In the genomic region with DNA sequence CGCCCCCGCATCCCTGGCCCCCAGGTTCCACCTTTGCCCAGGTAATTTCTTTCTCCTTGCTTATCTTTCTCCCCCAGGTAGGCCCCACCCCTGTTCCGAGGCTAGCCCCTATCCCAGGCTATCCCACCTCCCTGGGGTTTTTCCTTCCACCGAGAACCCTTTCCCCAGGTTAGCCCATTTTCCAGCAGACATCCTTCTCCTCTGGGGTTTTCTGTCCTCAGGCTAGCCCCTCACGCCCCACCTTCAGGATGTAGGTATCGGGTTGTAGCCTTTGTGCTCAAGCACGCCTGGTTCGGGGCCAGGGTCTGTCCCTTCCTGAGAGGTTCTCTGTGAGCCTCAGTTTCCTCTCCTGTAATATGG, we compare ENCODE assay signal across 1 cellular context.
A peak's percentile ranks its signal among the peaks of the same experiment; 100 is the strongest.
TF ChIP-seq lines count a peak whose summit lies in the region.

No MANE protein-coding gene starts in this region.

TF ChIP-seq in HEK293, 187 proteins besides CTCF, POLR2A, EP300 and RAD21 (continued from another document):
- TF ChIP-seq PATZ1 (tag by site-specific recombination; IDR thresholded peaks at IDR 0.05) (peak; percentile 26; the same call in 1 of the 2 replicates), ZNF354C (tag by site-specific recombination; IDR thresholded peaks at IDR 0.05; ENCODE audit: borderline replicate concordance, low read depth) (no peak), GLIS2 (tag by site-specific recombination; IDR thresholded peaks at IDR 0.05) (no peak), ZSCAN23 (tag by site-specific recombination; IDR thresholded peaks at IDR 0.05) (0 out of 2 replicates have a peak, but pooled peaks have one; percentile 22), ZIC2 (tag by site-specific recombination; IDR thresholded peaks at IDR 0.05) (no peak), ZNF423 (tag by site-specific recombination; IDR thresholded peaks at IDR 0.05) (no peak), SP3 (tag by site-specific recombination; IDR thresholded peaks at IDR 0.05) (no peak), HOXD13 (CRISPR knock-in tag; IDR thresholded peaks at IDR 0.05; ENCODE audit: borderline replicate concordance) (no peak), KLF17 (tag by site-specific recombination; IDR thresholded peaks at IDR 0.05) (0 out of 2 replicates have a peak, but pooled peaks have one; percentile 16), ZNF621 (tag by site-specific recombination; IDR thresholded peaks at IDR 0.05) (no peak), ZNF585B (tag by site-specific recombination; IDR thresholded peaks at IDR 0.05) (no peak), ZNF133 (tag by site-specific recombination; IDR thresholded peaks at IDR 0.05) (no peak), ZNF548 (tag by site-specific recombination; IDR thresholded peaks at IDR 0.05) (no peak), KLF7 (tag by site-specific recombination; IDR thresholded peaks at IDR 0.05; ENCODE audit: borderline replicate concordance) (no peak), ZBTB1 (tag by site-specific recombination; IDR thresholded peaks at IDR 0.05) (no peak), ZXDB (tag by site-specific recombination; IDR thresholded peaks at IDR 0.05) (no peak), ZFHX2 (tag by site-specific recombination; conservative IDR thresholded peaks at IDR 0.05) (no peak), KLF8 (tag by site-specific recombination; IDR thresholded peaks at IDR 0.05) (peak; percentile 57; the same call in 1 of the 2 replicates), ZNF221 (tag by site-specific recombination; IDR thresholded peaks at IDR 0.05; ENCODE audit: borderline replicate concordance) (no peak), ZNF324 (tag by site-specific recombination; IDR thresholded peaks at IDR 0.05) (no peak), ZNF785 (tag by site-specific recombination; IDR thresholded peaks at IDR 0.05) (no peak), ZNF416 (tag by site-specific recombination; IDR thresholded peaks at IDR 0.05) (no peak), KLF1 (tag by site-specific recombination; IDR thresholded peaks at IDR 0.05) (no peak; the same call in 1 of the 2 replicates), HOXC10 (CRISPR knock-in tag; IDR thresholded peaks at IDR 0.05) (no peak), ZNF530 (tag by site-specific recombination; IDR thresholded peaks at IDR 0.05; ENCODE audit: low read depth) (no peak), ELK4 (IDR thresholded peaks at IDR 0.05; ENCODE audit: borderline replicate concordance, low read depth, low read length) (no peak), SP7 (tag by site-specific recombination; IDR thresholded peaks at IDR 0.05) (no peak), ZNF623 (tag by site-specific recombination; IDR thresholded peaks at IDR 0.05) (no peak), ZSCAN30 (tag by site-specific recombination; IDR thresholded peaks at IDR 0.05) (peak; percentile 31; the same call in 1 of the 2 replicates), ZNF157 (tag by site-specific recombination; IDR thresholded peaks at IDR 0.05) (no peak), ZNF362 (tag by site-specific recombination; IDR thresholded peaks at IDR 0.05) (no peak), ZNF660 (tag by site-specific recombination; IDR thresholded peaks at IDR 0.05) (no peak), TRIM28 (IDR thresholded peaks at IDR 0.05; ENCODE audit: borderline replicate concordance, low read length) (no peak), ZNF121 (tag by site-specific recombination; IDR thresholded peaks at IDR 0.05) (no peak), ZNF211 (tag by site-specific recombination; IDR thresholded peaks at IDR 0.05; ENCODE audit: low read depth) (no peak), INSM2 (tag by site-specific recombination; IDR thresholded peaks at IDR 0.05) (no peak), ZNF398 (tag by site-specific recombination; IDR thresholded peaks at IDR 0.05) (no peak)
- TF ChIP-seq, protein P1, sequence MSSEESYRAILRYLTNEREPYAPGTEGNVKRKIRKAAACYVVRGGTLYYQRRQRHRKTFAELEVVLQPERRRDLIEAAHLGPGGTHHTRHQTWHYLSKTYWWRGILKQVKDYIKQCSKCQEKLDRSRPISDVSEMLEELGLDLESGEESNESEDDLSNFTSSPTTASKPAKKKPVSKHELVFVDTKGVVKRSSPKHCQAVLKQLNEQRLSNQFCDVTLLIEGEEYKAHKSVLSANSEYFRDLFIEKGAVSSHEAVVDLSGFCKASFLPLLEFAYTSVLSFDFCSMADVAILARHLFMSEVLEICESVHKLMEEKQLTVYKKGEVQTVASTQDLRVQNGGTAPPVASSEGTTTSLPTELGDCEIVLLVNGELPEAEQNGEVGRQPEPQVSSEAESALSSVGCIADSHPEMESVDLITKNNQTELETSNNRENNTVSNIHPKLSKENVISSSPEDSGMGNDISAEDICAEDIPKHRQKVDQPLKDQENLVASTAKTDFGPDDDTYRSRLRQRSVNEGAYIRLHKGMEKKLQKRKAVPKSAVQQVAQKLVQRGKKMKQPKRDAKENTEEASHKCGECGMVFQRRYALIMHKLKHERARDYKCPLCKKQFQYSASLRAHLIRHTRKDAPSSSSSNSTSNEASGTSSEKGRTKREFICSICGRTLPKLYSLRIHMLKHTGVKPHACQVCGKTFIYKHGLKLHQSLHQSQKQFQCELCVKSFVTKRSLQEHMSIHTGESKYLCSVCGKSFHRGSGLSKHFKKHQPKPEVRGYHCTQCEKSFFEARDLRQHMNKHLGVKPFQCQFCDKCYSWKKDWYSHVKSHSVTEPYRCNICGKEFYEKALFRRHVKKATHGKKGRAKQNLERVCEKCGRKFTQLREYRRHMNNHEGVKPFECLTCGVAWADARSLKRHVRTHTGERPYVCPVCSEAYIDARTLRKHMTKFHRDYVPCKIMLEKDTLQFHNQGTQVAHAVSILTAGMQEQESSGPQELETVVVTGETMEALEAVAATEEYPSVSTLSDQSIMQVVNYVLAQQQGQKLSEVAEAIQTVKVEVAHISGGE (tag by site-specific recombination; conservative IDR thresholded peaks at IDR 0.05; ENCODE audit: low read depth), result no peak
- TF ChIP-seq, protein P2, sequence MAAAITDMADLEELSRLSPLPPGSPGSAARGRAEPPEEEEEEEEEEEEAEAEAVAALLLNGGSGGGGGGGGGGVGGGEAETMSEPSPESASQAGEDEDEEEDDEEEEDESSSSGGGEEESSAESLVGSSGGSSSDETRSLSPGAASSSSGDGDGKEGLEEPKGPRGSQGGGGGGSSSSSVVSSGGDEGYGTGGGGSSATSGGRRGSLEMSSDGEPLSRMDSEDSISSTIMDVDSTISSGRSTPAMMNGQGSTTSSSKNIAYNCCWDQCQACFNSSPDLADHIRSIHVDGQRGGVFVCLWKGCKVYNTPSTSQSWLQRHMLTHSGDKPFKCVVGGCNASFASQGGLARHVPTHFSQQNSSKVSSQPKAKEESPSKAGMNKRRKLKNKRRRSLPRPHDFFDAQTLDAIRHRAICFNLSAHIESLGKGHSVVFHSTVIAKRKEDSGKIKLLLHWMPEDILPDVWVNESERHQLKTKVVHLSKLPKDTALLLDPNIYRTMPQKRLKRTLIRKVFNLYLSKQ (tag by site-specific recombination; IDR thresholded peaks at IDR 0.05; ENCODE audit: borderline replicate concordance), result no peak
- TF ChIP-seq, protein P3, sequence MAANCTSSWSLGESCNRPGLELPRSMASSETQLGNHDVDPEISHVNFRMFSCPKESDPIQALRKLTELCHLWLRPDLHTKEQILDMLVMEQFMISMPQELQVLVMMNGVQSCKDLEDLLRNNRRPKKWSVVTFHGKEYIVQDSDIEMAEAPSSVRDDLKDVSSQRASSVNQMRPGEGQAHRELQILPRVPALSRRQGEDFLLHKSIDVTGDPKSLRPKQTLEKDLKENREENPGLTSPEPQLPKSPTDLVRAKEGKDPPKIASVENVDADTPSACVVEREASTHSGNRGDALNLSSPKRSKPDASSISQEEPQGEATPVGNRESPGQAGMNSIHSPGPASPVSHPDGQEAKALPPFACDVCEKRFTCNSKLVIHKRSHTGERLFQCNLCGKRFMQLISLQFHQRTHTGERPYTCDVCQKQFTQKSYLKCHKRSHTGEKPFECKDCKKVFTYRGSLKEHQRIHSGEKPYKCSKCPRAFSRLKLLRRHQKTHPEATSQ (tag by site-specific recombination; IDR thresholded peaks at IDR 0.05), result peak; percentile 91
- TF ChIP-seq, protein P4, sequence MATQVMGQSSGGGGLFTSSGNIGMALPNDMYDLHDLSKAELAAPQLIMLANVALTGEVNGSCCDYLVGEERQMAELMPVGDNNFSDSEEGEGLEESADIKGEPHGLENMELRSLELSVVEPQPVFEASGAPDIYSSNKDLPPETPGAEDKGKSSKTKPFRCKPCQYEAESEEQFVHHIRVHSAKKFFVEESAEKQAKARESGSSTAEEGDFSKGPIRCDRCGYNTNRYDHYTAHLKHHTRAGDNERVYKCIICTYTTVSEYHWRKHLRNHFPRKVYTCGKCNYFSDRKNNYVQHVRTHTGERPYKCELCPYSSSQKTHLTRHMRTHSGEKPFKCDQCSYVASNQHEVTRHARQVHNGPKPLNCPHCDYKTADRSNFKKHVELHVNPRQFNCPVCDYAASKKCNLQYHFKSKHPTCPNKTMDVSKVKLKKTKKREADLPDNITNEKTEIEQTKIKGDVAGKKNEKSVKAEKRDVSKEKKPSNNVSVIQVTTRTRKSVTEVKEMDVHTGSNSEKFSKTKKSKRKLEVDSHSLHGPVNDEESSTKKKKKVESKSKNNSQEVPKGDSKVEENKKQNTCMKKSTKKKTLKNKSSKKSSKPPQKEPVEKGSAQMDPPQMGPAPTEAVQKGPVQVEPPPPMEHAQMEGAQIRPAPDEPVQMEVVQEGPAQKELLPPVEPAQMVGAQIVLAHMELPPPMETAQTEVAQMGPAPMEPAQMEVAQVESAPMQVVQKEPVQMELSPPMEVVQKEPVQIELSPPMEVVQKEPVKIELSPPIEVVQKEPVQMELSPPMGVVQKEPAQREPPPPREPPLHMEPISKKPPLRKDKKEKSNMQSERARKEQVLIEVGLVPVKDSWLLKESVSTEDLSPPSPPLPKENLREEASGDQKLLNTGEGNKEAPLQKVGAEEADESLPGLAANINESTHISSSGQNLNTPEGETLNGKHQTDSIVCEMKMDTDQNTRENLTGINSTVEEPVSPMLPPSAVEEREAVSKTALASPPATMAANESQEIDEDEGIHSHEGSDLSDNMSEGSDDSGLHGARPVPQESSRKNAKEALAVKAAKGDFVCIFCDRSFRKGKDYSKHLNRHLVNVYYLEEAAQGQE (tag by site-specific recombination; IDR thresholded peaks at IDR 0.05), result no peak
